ENCODE assay signal across 13 cellular contexts in genomic region chr9:34777667-34778066, GRCh38.
"Had no signal": no experiment of that assay in that cellular context is flagged by ENCODE, and none has a peak within 500 bp of the region (broad histone marks: within the 10 kb centered on the region; RNA-seq: fewer than 3 reads in every experiment).

No MANE protein-coding gene starts in this region.

- H3K9me3 ChIP-seq: colonic mucosa, ovary, thyroid gland had no signal

- DNase-seq: activated CD4-positive, alpha-beta T cell treated with anti-CD3 and anti-CD28 coated beads for 1 hour; activated CD4-positive, alpha-beta T cell treated with anti-CD3 and anti-CD28 coated beads, Interleukin-2, amount 50 U/mL, for 4 hours; activated naive CD4-positive, alpha-beta T cell; activated naive CD8-positive, alpha-beta T cell treated with anti-CD3 and anti-CD28 coated beads, Interleukin-2, amount 10 ng/mL, durations not matched to agents 7 days and 5 days; activated T-cell treated with anti-CD3 and anti-CD28 coated beads for 4 hours; central memory CD4-positive, alpha-beta T cell; colonic mucosa; foreskin fibroblast; kidney glomerular epithelial cell; ovary; T1000; thyroid gland had no signal

- H3K36me3 ChIP-seq: colonic mucosa, ovary, thyroid gland had no signal

- H3K4me1 ChIP-seq: colonic mucosa, thyroid gland had no signal

- H3K4me3 ChIP-seq: colonic mucosa, ovary, thyroid gland had no signal

- ATAC-seq: stimulated activated effector memory CD8-positive, alpha-beta T cell treated with anti-CD3 and anti-CD28 coated beads, Interleukin-12 subunit alpha, Interleukin-12 subunit beta, amount 100 ng/mL, for 72 hours had no signal

- H3K27ac ChIP-seq: colonic mucosa, ovary, thyroid gland had no signal

- H3K27me3 ChIP-seq: colonic mucosa, ovary, thyroid gland had no signal
